8 cellular contexts compared by ENCODE assay signal in genomic region chr5:10355071-10355889, GRCh38. TPM values are rescaled to one million over a fixed set of nuclear protein-coding genes. Genes with fewer than 3 reads are reported as not detected.
DNase-seq lines count a peak whose midpoint lies in the region; ATAC-seq and TF ChIP-seq lines count a peak whose summit lies in the region.

No MANE protein-coding gene starts in this region.

- peaks cover 0 to 3% (median 0%) of the 10 kb centered on the region in 6 donors for H3K36me3 ChIP-seq in spleen

- H3K27ac ChIP-seq in spleen, result peak overlapping the region in 7 of 8 donors; percentile 98 to 100 (median 99)
- H3K27ac ChIP-seq in RWPE1, result no peak overlapping the region

- no peak for ATAC-seq in HG03108 (IDR thresholded peaks at IDR 0.05; ENCODE audit: unreplicated experiment)

- no peaks in the 10 kb centered on the region for H3K27me3 ChIP-seq in spleen (replicated peaks in 1 of 7)

- peak overlapping the region; percentile 98 for H3K4me3 Mint-ChIP-seq in activated CD4-positive, alpha-beta T cell treated with anti-CD3 and anti-CD28 coated beads, Interleukin-2, amount 10 ng/mL, durations not matched to agents 7 days and 5 days

- DNase-seq in activated CD4-positive, alpha-beta T cell treated with anti-CD3 and anti-CD28 coated beads, Interleukin-2, amount 10 ng/mL, durations not matched to agents 7 days and 5 days, result peak; percentile 46
- no peak for DNase-seq in activated CD4-positive, alpha-beta T cell treated with anti-CD3 and anti-CD28 coated beads for 4 hours
- peak; percentile 54 for DNase-seq in KBM-7
- peak; percentile 45 for DNase-seq in germinal center (ENCODE audit: low spot score)
- no peak for DNase-seq in spleen
- DNase-seq in RWPE1 (ENCODE audit: low spot score), result no peak

- peaks cover 13 to 75% (median 63%) of the 10 kb centered on the region in 6 donors for H3K4me1 ChIP-seq in spleen

- in situ Hi-C loops in KBM-7 (cut with MboI; ENCODE audit: low pct_unique_long_range_greater_than_20kb, low sequenced_read_pairs), result no loop called here

- H3K36me3 Mint-ChIP-seq in activated CD4-positive, alpha-beta T cell treated with anti-CD3 and anti-CD28 coated beads, Interleukin-2, amount 10 ng/mL, durations not matched to agents 7 days and 5 days (ENCODE audit: low read depth), result peaks cover 7% of the 10 kb centered on the region

- H3K27ac Mint-ChIP-seq in activated CD4-positive, alpha-beta T cell treated with anti-CD3 and anti-CD28 coated beads, Interleukin-2, amount 10 ng/mL, durations not matched to agents 7 days and 5 days, result peak overlapping the region; percentile 99

- intact Hi-C loops in spleen (cut with DNase I; ENCODE audit: low total_unique reads), result no loop called here

- TF ChIP-seq POLR2A in spleen (IDR thresholded peaks at IDR 0.05), result no peak

- 20 to 25% (median 21%) methylated on average over 16 of the region's 16 CpGs for WGBS in spleen, 5 donors

- peak overlapping the region; percentile 86 for H3K4me3 ChIP-seq in WI38 (ENCODE audit: low read depth, low read length)
- H3K4me3 ChIP-seq in spleen, result peak overlapping the region; percentile 65 to 95 (median 84)

- TF ChIP-seq CTCF in WI38 (IDR thresholded peaks at IDR 0.05; ENCODE audit: low read depth, low read length) (no peak), spleen (IDR thresholded peaks at IDR 0.05 in 8 of 11, conservative IDR thresholded peaks at IDR 0.05 in 3 of 11) (no peak), RWPE1 (conservative IDR thresholded peaks at IDR 0.05; ENCODE audit: low read depth) (no peak)

- H3K9me3 Mint-ChIP-seq in activated CD4-positive, alpha-beta T cell treated with anti-CD3 and anti-CD28 coated beads, Interleukin-2, amount 10 ng/mL, durations not matched to agents 7 days and 5 days, result no peaks in the 10 kb centered on the region

- H3K27me3 Mint-ChIP-seq in activated CD4-positive, alpha-beta T cell treated with anti-CD3 and anti-CD28 coated beads, Interleukin-2, amount 10 ng/mL, durations not matched to agents 7 days and 5 days, result no peaks in the 10 kb centered on the region

- H3K9me3 ChIP-seq in spleen, result no peaks in the 10 kb centered on the region

- CTCF ChIA-PET in activated CD4-positive, alpha-beta T cell treated with anti-CD3 and anti-CD28 coated beads, Interleukin-2, amount 10 ng/mL, durations not matched to agents 7 days and 5 days (lab: Charles Lee), result interaction anchor here (1.5 kb wide), 1 partner anchor 272 kb away, joined by 4 read pairs; no protein-coding TSS in a partner anchor
- CTCF ChIA-PET in RWPE1 (lab: Yijun Ruan, JAX), result no interaction called here

- POLR2A ChIA-PET in activated CD4-positive, alpha-beta T cell treated with anti-CD3 and anti-CD28 coated beads, Interleukin-2, amount 10 ng/mL, durations not matched to agents 7 days and 5 days (lab: Charles Lee), result no interaction called here
- POLR2A ChIA-PET in RWPE1 (lab: Yijun Ruan, JAX; ENCODE audit: low non-redundant PET), result no interaction called here

- H3K4me1 Mint-ChIP-seq in activated CD4-positive, alpha-beta T cell treated with anti-CD3 and anti-CD28 coated beads, Interleukin-2, amount 10 ng/mL, durations not matched to agents 7 days and 5 days, result peaks cover 42% of the 10 kb centered on the region

RNA-seq across cellular contexts. Expression of gene MARCHF6, which starts 1.8 kb away (rescaled TPM):
- total RNA-seq in activated CD4-positive, alpha-beta T cell treated with anti-CD3 and anti-CD28 coated beads, Interleukin-2, amount 10 ng/mL, durations not matched to agents 7 days and 5 days, result 10 to 100 TPM; 84.7 to 93.6 TPM
- 100 to 1,000 TPM; 104 to 168 (median 123) TPM for total RNA-seq in spleen
- polyA plus RNA-seq in spleen, result 10 to 100 TPM; 62.0 to 95.6 (median 72.1) TPM

RNA-seq across cellular contexts. Expression of gene CMBL, which starts 47.6 kb away (rescaled TPM):
- 1 to 10 TPM in 1 of 2 experiments, under 1 TPM in 1; 0.64 to 1.4 TPM for total RNA-seq in activated CD4-positive, alpha-beta T cell treated with anti-CD3 and anti-CD28 coated beads, Interleukin-2, amount 10 ng/mL, durations not matched to agents 7 days and 5 days
- 10 to 100 TPM in 1 of 7 donors, 1 to 10 TPM in 6; 3.1 to 11.2 (median 4.8) TPM for total RNA-seq in spleen
- polyA plus RNA-seq in spleen, result 1 to 10 TPM; 1.3 to 4.7 (median 2.5) TPM

Comparison
In these comparisons a context has a peak if more than half of its experiments do, and no peak if none do; other contexts are left out.
1. DNase-seq: peak in activated CD4-positive, alpha-beta T cell treated with anti-CD3 and anti-CD28 coated beads, Interleukin-2, amount 10 ng/mL, durations not matched to agents 7 days and 5 days (single experiment), KBM-7 (single experiment) and germinal center (single experiment); none in activated CD4-positive, alpha-beta T cell treated with anti-CD3 and anti-CD28 coated beads for 4 hours (0 of 2), spleen (single experiment) and RWPE1 (single experiment).